ENCODE assay signal across 17 cellular contexts in the genomic region with DNA sequence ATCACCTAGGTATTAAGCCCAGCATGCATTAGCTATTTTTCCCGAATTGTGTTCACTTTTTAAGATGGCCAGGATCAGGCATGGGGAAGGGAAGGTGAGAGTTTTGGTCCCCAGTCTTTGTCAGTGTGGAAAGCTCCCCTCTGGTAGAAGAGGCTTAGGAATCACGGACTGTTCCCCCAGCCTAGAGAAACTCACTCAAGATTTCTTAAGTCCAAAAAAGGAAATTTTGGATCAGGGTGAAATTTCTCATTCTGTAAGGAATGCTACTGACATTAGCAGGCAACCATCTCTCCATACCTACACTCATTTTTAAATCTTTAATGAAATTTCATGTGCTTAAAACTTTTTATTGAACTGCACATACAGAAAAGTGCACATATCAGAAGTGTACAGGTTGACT.
"Had no signal": no experiment of that assay in that cellular context is flagged by ENCODE, and none has a peak within 500 bp of the region (broad histone marks: within the 10 kb centered on the region; RNA-seq: fewer than 3 reads in every experiment).

No MANE protein-coding gene starts in this region.

- H3K36me3 ChIP-seq: cardiac muscle cell, neural progenitor cell, tibial artery, uterus had no signal

- H3K36me3 Mint-ChIP-seq: activated CD4-positive, alpha-beta memory T cell treated with anti-CD3 and anti-CD28 coated beads for 36 hours; activated naive CD8-positive, alpha-beta T cell treated with anti-CD3 and anti-CD28 coated beads for 36 hours; mesothelial cell of epicardium; neural progenitor cell; stimulated activated effector memory CD8-positive, alpha-beta T cell treated with anti-CD3 and anti-CD28 coated beads, Interleukin-12 subunit alpha, Interleukin-12 subunit beta, amount 100 ng/mL, for 72 hours had no signal

- H3K4me1 Mint-ChIP-seq: activated naive CD8-positive, alpha-beta T cell treated with anti-CD3 and anti-CD28 coated beads for 36 hours; mesothelial cell of epicardium; neural progenitor cell had no signal

- H3K4me2 ChIP-seq: hepatocyte, neural progenitor cell had no signal

- H3K27ac ChIP-seq: cardiac muscle cell, neural progenitor cell, parathyroid adenoma, uterus had no signal

- H3K9me3 Mint-ChIP-seq: neural progenitor cell had no signal

- H3K4me1 ChIP-seq: neural progenitor cell, parathyroid adenoma, uterus had no signal

- H2AFZ ChIP-seq: hepatocyte, neural progenitor cell, parathyroid adenoma had no signal

- H3K27me3 ChIP-seq: cardiac muscle cell, hepatocyte, neural progenitor cell, tibial artery, uterus had no signal

- DNase-seq: activated CD4-positive, alpha-beta memory T cell treated with anti-CD3 and anti-CD28 coated beads for 36 hours; activated effector memory CD4-positive, alpha-beta T cell treated with anti-CD3 and anti-CD28 coated beads, Interleukin-2, amount 50 U/mL, for 16 hours; activated naive CD8-positive, alpha-beta T cell treated with anti-CD3 and anti-CD28 coated beads for 36 hours; activated T-cell treated with anti-CD3 and anti-CD28 coated beads, Interleukin-2, amount 50 U/mL, for 4 hours; anterior cingulate cortex; effector CD4-positive, alpha-beta T cell; kidney; retina; uterus had no signal

- H3K9ac ChIP-seq: neural progenitor cell, parathyroid adenoma had no signal

- ATAC-seq: activated T-cell treated with anti-CD3 and anti-CD28 coated beads, Interleukin-2, amount 50 U/mL, for 4 hours; stimulated activated effector memory CD8-positive, alpha-beta T cell treated with anti-CD3 and anti-CD28 coated beads, Interleukin-12 subunit alpha, Interleukin-12 subunit beta, amount 100 ng/mL, for 72 hours had no signal

- H3K4me3 Mint-ChIP-seq: activated CD4-positive, alpha-beta memory T cell treated with anti-CD3 and anti-CD28 coated beads for 36 hours; activated naive CD8-positive, alpha-beta T cell treated with anti-CD3 and anti-CD28 coated beads for 36 hours; activated T-cell treated with anti-CD3 and anti-CD28 coated beads, Interleukin-2, amount 50 U/mL, for 4 hours; mesothelial cell of epicardium; neural progenitor cell; stimulated activated effector memory CD8-positive, alpha-beta T cell treated with anti-CD3 and anti-CD28 coated beads, Interleukin-12 subunit alpha, Interleukin-12 subunit beta, amount 100 ng/mL, for 72 hours had no signal

- H3K9me3 ChIP-seq: tibial artery, uterus had no signal

- H3K4me3 ChIP-seq: cardiac muscle cell, coronary artery, hepatocyte, neural progenitor cell, tibial artery, uterus had no signal

- H3K27ac Mint-ChIP-seq: activated CD4-positive, alpha-beta memory T cell treated with anti-CD3 and anti-CD28 coated beads for 36 hours; activated naive CD8-positive, alpha-beta T cell treated with anti-CD3 and anti-CD28 coated beads for 36 hours; mesothelial cell of epicardium; neural progenitor cell; stimulated activated effector memory CD8-positive, alpha-beta T cell treated with anti-CD3 and anti-CD28 coated beads, Interleukin-12 subunit alpha, Interleukin-12 subunit beta, amount 100 ng/mL, for 72 hours had no signal

- H3K79me2 ChIP-seq: hepatocyte, parathyroid adenoma had no signal
